Comparison of ENCODE assay signal across 8 cellular contexts in genomic region chrX:153460826-153461225, GRCh38. TPM values are rescaled to one million over a fixed set of nuclear protein-coding genes. Genes with fewer than 3 reads are reported as not detected.
DNase-seq lines count a peak whose midpoint lies in the region; ATAC-seq and TF ChIP-seq lines count a peak whose summit lies in the region.

No MANE protein-coding gene starts in this region.

- in situ Hi-C loops in Panc1 (cut with HindIII; ENCODE audit: low pct_unique_long_range_greater_than_20kb, low sequenced_read_pairs) = no loop called here

- H3K4me3 Mint-ChIP-seq in activated naive CD8-positive, alpha-beta T cell treated with anti-CD3 and anti-CD28 coated beads for 36 hours = no peak overlapping the region

- H3K27me3 ChIP-seq in BE2C = no peaks in the 10 kb centered on the region
- no peaks in the 10 kb centered on the region for H3K27me3 ChIP-seq in Panc1 (ENCODE audit: control insufficient read depth, insufficient read depth, low read length)

- no peaks in the 10 kb centered on the region for H3K27me3 Mint-ChIP-seq in activated naive CD8-positive, alpha-beta T cell treated with anti-CD3 and anti-CD28 coated beads for 36 hours

- TF ChIP-seq CTCF in BE2C (IDR thresholded peaks at IDR 0.05; ENCODE audit: low read depth, low read length) (peak; percentile 77), Panc1 (IDR thresholded peaks at IDR 0.05) (no peak)

- peak; percentile 69 for DNase-seq in BE2C
- peak; percentile 43 for DNase-seq in GM19240 (ENCODE audit: insufficient read length, low spot score)
- DNase-seq in Panc1 (ENCODE audit: low read depth, low spot score) = no peak
- peak; percentile 38 for DNase-seq in activated naive CD8-positive, alpha-beta T cell treated with anti-CD3 and anti-CD28 coated beads for 36 hours
- DNase-seq in iPS-NIHi11 (ENCODE audit: low spot score) = peak; percentile 68
- DNase-seq in stimulated activated CD4-positive, alpha-beta T cell treated with anti-CD3 and anti-CD28 coated beads, Interleukin-2, amount 100 ng/mL, for 48 hours = peak; percentile 23 to 51
- no peak for DNase-seq in NOMO-1 treated with DMSO at 0.1 percent for 48 hours (lab: John Stamatoyannopoulos, UW; ENCODE audit: unreplicated experiment)

- ATAC-seq in Panc1 (peak; percentile 89), GM19395 (IDR thresholded peaks at IDR 0.05; ENCODE audit: unreplicated experiment) (no peak)

- H3K36me3 ChIP-seq in BE2C = no peaks in the 10 kb centered on the region; the same call in 1 of the 2 replicates
- no peaks in the 10 kb centered on the region for H3K36me3 ChIP-seq in Panc1 (ENCODE audit: control insufficient read depth, insufficient read depth, low read length)

- intact Hi-C loops in Panc1 (cut with micrococcal nuclease; ENCODE audit: unreplicated experiment) = loop anchor here (1.0 kb wide), 1 partner anchor 46 kb away; no protein-coding TSS in a partner anchor

- H3K27ac Mint-ChIP-seq in activated naive CD8-positive, alpha-beta T cell treated with anti-CD3 and anti-CD28 coated beads for 36 hours = no peak overlapping the region

- peaks cover 10% of the 10 kb centered on the region for H3K36me3 Mint-ChIP-seq in activated naive CD8-positive, alpha-beta T cell treated with anti-CD3 and anti-CD28 coated beads for 36 hours

- POLR2A ChIA-PET in Panc1 (lab: Charles Lee) = no interaction called here

- CTCF ChIA-PET in Panc1 (lab: Charles Lee) = interaction anchor here (0.6 to 1.5 kb wide), 6 partner anchors 9 to 151 kb away, joined by 3 to 14 read pairs (median 6); partner anchors contain the start of gene HAUS7

- no peaks in the 10 kb centered on the region for H3K4me1 Mint-ChIP-seq in activated naive CD8-positive, alpha-beta T cell treated with anti-CD3 and anti-CD28 coated beads for 36 hours

- H3K4me1 ChIP-seq in BE2C = no peaks in the 10 kb centered on the region
- H3K4me1 ChIP-seq in Panc1 (ENCODE audit: control insufficient read depth, insufficient read depth, low read length) = no peaks in the 10 kb centered on the region

- H3K9me3 ChIP-seq in BE2C (no peaks in the 10 kb centered on the region), Panc1 (ENCODE audit: control insufficient read depth, insufficient read depth, low read depth, low read length) (no peaks in the 10 kb centered on the region)

- no TSS peak for BruUV-seq in Panc1 (replicated peaks; lab: Mats Ljungman, UMichigan)

- H3K4me3 ChIP-seq in BE2C (ENCODE audit: low read depth, low read length) = no peak overlapping the region
- no peak overlapping the region for H3K4me3 ChIP-seq in Panc1 (ENCODE audit: low read depth in 2 of 2, low read length in 2 of 2)

- H3K27ac ChIP-seq in Panc1 (ENCODE audit: low read length) = no peak overlapping the region

- H3K9me3 Mint-ChIP-seq in activated naive CD8-positive, alpha-beta T cell treated with anti-CD3 and anti-CD28 coated beads for 36 hours = no peaks in the 10 kb centered on the region

RNA-seq across cellular contexts. Expression of gene HAUS7, which starts 9.6 kb away (rescaled TPM):
- 81.5 TPM for polyA plus RNA-seq in BE2C (2012; ENCODE audit: insufficient read depth, insufficient read length, low read depth)
- 59.9 TPM for total RNA-seq in Panc1 (2021; ENCODE audit: unreplicated experiment)
- polyA plus RNA-seq in Panc1 (2012; ENCODE audit: insufficient read length) = 72.2 TPM
- total RNA-seq in activated naive CD8-positive, alpha-beta T cell treated with anti-CD3 and anti-CD28 coated beads for 36 hours = 10 to 100 TPM; 66.4 to 67.2 TPM

RNA-seq across cellular contexts. Expression of gene TREX2, which starts 15.0 kb away (rescaled TPM):
- polyA plus RNA-seq in BE2C (2012; ENCODE audit: insufficient read depth, insufficient read length, low read depth) = 4.6 TPM
- total RNA-seq in Panc1 (2021; ENCODE audit: unreplicated experiment) = 2.4 TPM
- polyA plus RNA-seq in Panc1 (2012; ENCODE audit: insufficient read length) = 0.73 TPM
- 1 to 10 TPM; 1.8 to 2.1 TPM for total RNA-seq in activated naive CD8-positive, alpha-beta T cell treated with anti-CD3 and anti-CD28 coated beads for 36 hours

RNA-seq across cellular contexts. Expression of gene BGN, which starts 34.0 kb away (rescaled TPM):
- polyA plus RNA-seq in BE2C (2012; ENCODE audit: insufficient read depth, insufficient read length, low read depth) = 54.0 TPM
- 2.9 TPM for total RNA-seq in Panc1 (2021; ENCODE audit: unreplicated experiment)
- 6.7 TPM for polyA plus RNA-seq in Panc1 (2012; ENCODE audit: insufficient read length)
- total RNA-seq in activated naive CD8-positive, alpha-beta T cell treated with anti-CD3 and anti-CD28 coated beads for 36 hours = not detected

RNA-seq across cellular contexts. Expression of gene ZFP92, which starts 49.6 kb away (rescaled TPM):
- polyA plus RNA-seq in BE2C (2012; ENCODE audit: insufficient read depth, insufficient read length, low read depth) = 0.76 TPM
- 0.90 TPM for total RNA-seq in Panc1 (2021; ENCODE audit: unreplicated experiment)
- 0.70 TPM for polyA plus RNA-seq in Panc1 (2012; ENCODE audit: insufficient read length)
- 1 to 10 TPM; 1.3 to 1.5 TPM for total RNA-seq in activated naive CD8-positive, alpha-beta T cell treated with anti-CD3 and anti-CD28 coated beads for 36 hours

RNA-seq across cellular contexts. Expression of gene ATP2B3, which starts 56.6 kb away (rescaled TPM):
- 13.1 TPM for polyA plus RNA-seq in BE2C (2012; ENCODE audit: insufficient read depth, insufficient read length, low read depth)
- 0.21 TPM for total RNA-seq in Panc1 (2021; ENCODE audit: unreplicated experiment)
- 0.16 TPM for polyA plus RNA-seq in Panc1 (2012; ENCODE audit: insufficient read length)
- total RNA-seq in activated naive CD8-positive, alpha-beta T cell treated with anti-CD3 and anti-CD28 coated beads for 36 hours = not detected

Comparison
In these comparisons a context has a peak if more than half of its experiments do, and no peak if none do; other contexts are left out.
1. DNase-seq: peak in BE2C (single experiment), GM19240 (single experiment), activated naive CD8-positive, alpha-beta T cell treated with anti-CD3 and anti-CD28 coated beads for 36 hours (single experiment), iPS-NIHi11 (single experiment) and stimulated activated CD4-positive, alpha-beta T cell treated with anti-CD3 and anti-CD28 coated beads, Interleukin-2, amount 100 ng/mL, for 48 hours (2 of 2); none in Panc1 (single experiment) and NOMO-1 treated with DMSO at 0.1 percent for 48 hours (single experiment).